ENCODE assay signal across 8 cellular contexts in genomic region chr1:32991819-32992488, GRCh38. TPM values are rescaled to one million over a fixed set of nuclear protein-coding genes. Genes with fewer than 3 reads are reported as not detected.
DNase-seq lines count a peak whose midpoint lies in the region; ATAC-seq and TF ChIP-seq lines count a peak whose summit lies in the region.

No MANE protein-coding gene starts in this region.

- peaks cover 42% of the 10 kb centered on the region for H3K4me1 Mint-ChIP-seq in activated CD4-positive, alpha-beta T cell treated with anti-CD3 and anti-CD28 coated beads for 36 hours
- H3K4me1 Mint-ChIP-seq in chondrocyte (ENCODE audit: low read depth), result peaks cover 52% of the 10 kb centered on the region

- no peak for TF ChIP-seq CTCF in chondrocyte (IDR thresholded peaks at IDR 0.05)

- intact Hi-C loops in activated CD4-positive, alpha-beta T cell treated with anti-CD3 and anti-CD28 coated beads for 36 hours (cut with DNase I, micrococcal nuclease), result loop anchor here (1.0 to 2.0 kb wide), 2 partner anchors 23 to 28 kb away; partner anchors contain the start of gene RNF19B (in 1 of the 2)

- H3K4me1 ChIP-seq in subcutaneous abdominal adipose tissue (ENCODE audit: control insufficient read depth in 5 of 5, insufficient read depth in 5 of 5, low read length in 5 of 5), result peaks cover 11 to 55% (median 35%) of the 10 kb centered on the region in 5 donors

- H3K27ac ChIP-seq in subcutaneous abdominal adipose tissue (ENCODE audit: low read depth, low read length), result peak overlapping the region; percentile 69

- POLR2A ChIA-PET in activated CD4-positive, alpha-beta T cell treated with anti-CD3 and anti-CD28 coated beads for 36 hours (lab: Charles Lee), result interaction anchor here (0.8 to 1.0 kb wide), 2 partner anchors 11 to 17 kb away, joined by 3 to 4 read pairs; no protein-coding TSS in a partner anchor

- H3K27me3 ChIP-seq in subcutaneous abdominal adipose tissue (ENCODE audit: control insufficient read depth in 5 of 5, insufficient read depth in 4 of 5, low read length in 5 of 5), result no peaks in the 10 kb centered on the region

- CTCF ChIA-PET in activated CD4-positive, alpha-beta T cell treated with anti-CD3 and anti-CD28 coated beads for 36 hours (lab: Charles Lee), result interaction anchor here (0.9 to 1.7 kb wide), 8 partner anchors 9 to 135 kb away, joined by 3 to 6 read pairs (median 3); partner anchors contain the start of gene RNF19B

- H3K36me3 ChIP-seq in subcutaneous abdominal adipose tissue (ENCODE audit: control insufficient read depth in 5 of 5, insufficient read depth in 5 of 5, low read length in 5 of 5), result no peaks in the 10 kb centered on the region

- H3K9ac ChIP-seq in subcutaneous abdominal adipose tissue (ENCODE audit: low read length in 5 of 5), result peak overlapping the region in 3 of 5 donors; percentile 15 to 31 (median 28)

- peak; percentile 28 for DNase-seq in activated CD4-positive, alpha-beta T cell treated with anti-CD3 and anti-CD28 coated beads for 36 hours
- no peak for DNase-seq in activated CD4-positive, alpha-beta T cell treated with anti-CD3 and anti-CD28 coated beads for 48 hours
- DNase-seq in chondrocyte (ENCODE audit: low spot score), result no peak
- DNase-seq in NCI-H748 (lab: John Stamatoyannopoulos, UW; ENCODE audit: unreplicated experiment), result no peak
- DNase-seq in NCI-H2081 (lab: John Stamatoyannopoulos, UW), result no peak
- DNase-seq in SKM-1 treated with dmso at 0.1 percent for 144 hours (lab: John Stamatoyannopoulos, UW; ENCODE audit: unreplicated experiment), result no peak

- peak; percentile 9 for ATAC-seq in activated CD4-positive, alpha-beta T cell treated with anti-CD3 and anti-CD28 coated beads for 36 hours
- ATAC-seq in HG03175 (IDR thresholded peaks at IDR 0.05; ENCODE audit: unreplicated experiment), result peak; percentile 31

- H3K4me3 Mint-ChIP-seq in activated CD4-positive, alpha-beta T cell treated with anti-CD3 and anti-CD28 coated beads for 36 hours, result no peak overlapping the region
- no peak overlapping the region for H3K4me3 Mint-ChIP-seq in chondrocyte (ENCODE audit: unreplicated experiment)

- no peaks in the 10 kb centered on the region for H3K9me3 Mint-ChIP-seq in activated CD4-positive, alpha-beta T cell treated with anti-CD3 and anti-CD28 coated beads for 36 hours (ENCODE audit: low read depth)
- no peaks in the 10 kb centered on the region for H3K9me3 Mint-ChIP-seq in chondrocyte (ENCODE audit: low read depth)

- no peaks in the 10 kb centered on the region for H3K27me3 Mint-ChIP-seq in activated CD4-positive, alpha-beta T cell treated with anti-CD3 and anti-CD28 coated beads for 36 hours
- H3K27me3 Mint-ChIP-seq in chondrocyte (ENCODE audit: low read depth), result no peaks in the 10 kb centered on the region

- H3K27ac Mint-ChIP-seq in activated CD4-positive, alpha-beta T cell treated with anti-CD3 and anti-CD28 coated beads for 36 hours, result peak overlapping the region; percentile 79
- H3K27ac Mint-ChIP-seq in chondrocyte (ENCODE audit: unreplicated experiment), result peak overlapping the region; percentile 86

- no peaks in the 10 kb centered on the region for H3K36me3 Mint-ChIP-seq in activated CD4-positive, alpha-beta T cell treated with anti-CD3 and anti-CD28 coated beads for 36 hours (ENCODE audit: low read depth)
- H3K36me3 Mint-ChIP-seq in chondrocyte (ENCODE audit: low read depth), result no peaks in the 10 kb centered on the region

- H3K4me3 ChIP-seq in subcutaneous abdominal adipose tissue (ENCODE audit: low read depth in 1 of 5, low read length in 5 of 5), result no peak overlapping the region

- H3K9me3 ChIP-seq in subcutaneous abdominal adipose tissue (ENCODE audit: control insufficient read depth in 5 of 5, low read length in 5 of 5), result no peaks in the 10 kb centered on the region

RNA-seq across cellular contexts. Expression of gene RNF19B, which starts 27.3 kb away (rescaled TPM):
- 10 to 100 TPM; 22.5 to 23.9 TPM for total RNA-seq in activated CD4-positive, alpha-beta T cell treated with anti-CD3 and anti-CD28 coated beads for 36 hours
- total RNA-seq in chondrocyte, result 15.5 to 17.6 TPM (median 17.4 TPM) in 3 replicates

RNA-seq across cellular contexts. Expression of gene AK2, which starts 44.7 kb away (rescaled TPM):
- total RNA-seq in activated CD4-positive, alpha-beta T cell treated with anti-CD3 and anti-CD28 coated beads for 36 hours, result 100 to 1,000 TPM; 386 to 464 TPM
- total RNA-seq in chondrocyte, result 86.1 to 98.9 TPM (median 94.9 TPM) in 3 replicates
